Comparison of ENCODE assay signal across 27 cellular contexts in the genomic region with DNA sequence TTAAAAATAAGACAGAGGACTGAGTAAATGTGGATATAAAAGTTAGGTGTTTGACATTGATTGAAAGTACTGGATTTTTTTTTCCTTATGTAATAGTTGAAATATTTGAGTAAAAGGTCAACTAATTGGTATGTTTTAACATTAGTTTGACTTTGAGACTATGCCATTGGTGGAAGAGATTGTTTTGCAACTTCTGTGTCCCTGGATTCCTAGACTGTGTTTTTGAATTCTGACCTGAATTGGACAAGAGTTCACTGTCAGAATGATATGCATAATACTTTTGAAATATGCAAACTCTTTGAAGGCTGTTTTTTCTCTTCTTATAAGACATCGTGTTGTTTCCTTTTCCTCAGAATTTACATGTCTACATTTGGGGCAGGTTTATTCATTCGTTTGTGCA.
"Had no signal": no experiment of that assay in that cellular context is flagged by ENCODE, and none has a peak within 500 bp of the region (broad histone marks: within the 10 kb centered on the region; RNA-seq: fewer than 3 reads in every experiment).

No MANE protein-coding gene starts in this region.

- H3K79me2 ChIP-seq: parathyroid adenoma had no signal

- H3K4me3 ChIP-seq: dorsolateral prefrontal cortex, gastroesophageal sphincter, heart left ventricle, lung, neural progenitor cell, smooth muscle cell, thyroid gland, vagina had no signal

- FAIRE-seq: colon had no signal

- H3K9me3 ChIP-seq: gastroesophageal sphincter, heart left ventricle, thyroid gland, vagina had no signal

- H3K27ac Mint-ChIP-seq: memory B cell; nephron; neural progenitor cell; progenitor cell of endocrine pancreas; stimulated activated naive CD8-positive, alpha-beta T cell treated with anti-CD3 and anti-CD28 coated beads, Interleukin-15, amount 100 ng/mL, for 72 hours had no signal

- H3K4me1 Mint-ChIP-seq: memory B cell; nephron; neural progenitor cell; stimulated activated naive CD8-positive, alpha-beta T cell treated with anti-CD3 and anti-CD28 coated beads, Interleukin-15, amount 100 ng/mL, for 72 hours had no signal

- H3K27ac ChIP-seq: dorsolateral prefrontal cortex, gastroesophageal sphincter, heart left ventricle, neural progenitor cell, parathyroid adenoma, thyroid gland, vagina had no signal

- ATAC-seq: gastroesophageal sphincter; heart left ventricle; left colon; left ventricle myocardium superior; sciatic nerve; stimulated activated naive CD8-positive, alpha-beta T cell treated with anti-CD3 and anti-CD28 coated beads, Interleukin-15, amount 100 ng/mL, for 72 hours had no signal

- DNase-seq: dorsolateral prefrontal cortex; effector CD4-positive, alpha-beta T cell; foreskin fibroblast; heart left ventricle; hippocampal formation; islet precursor cell; kidney glomerular epithelial cell; left colon; left ventricle myocardium superior; stimulated activated CD4-positive, alpha-beta T cell treated with anti-CD3 and anti-CD28 coated beads, Interleukin-12 subunit alpha, Interleukin-12 subunit beta, amount 100 ng/mL, for 4 hours; stimulated activated CD4-positive, alpha-beta T cell treated with anti-CD3 and anti-CD28 coated beads, Interleukin-1b, Interleukin-23, amount 100 ng/mL, for 48 hours; stimulated activated CD4-positive, alpha-beta T cell treated with anti-CD3 and anti-CD28 coated beads, Interleukin-4, amount 100 ng/mL, for 1 hour; stimulated activated CD8-positive, alpha-beta memory T cell treated with anti-CD3 and anti-CD28 coated beads, Interleukin-4, amount 100 ng/mL, for 48 hours; stimulated activated naive CD4-positive, alpha-beta T cell; stimulated activated naive CD8-positive, alpha-beta T cell treated with anti-CD3 and anti-CD28 coated beads, Interleukin-15, amount 100 ng/mL, for 72 hours; thyroid gland had no signal

- H2AFZ ChIP-seq: neural progenitor cell, parathyroid adenoma had no signal

- H3K4me1 ChIP-seq: gastroesophageal sphincter, heart left ventricle, neural progenitor cell, parathyroid adenoma, thyroid gland, vagina had no signal

- H3K4me2 ChIP-seq: neural progenitor cell, smooth muscle cell had no signal

- H3K27me3 Mint-ChIP-seq: memory B cell; progenitor cell of endocrine pancreas; stimulated activated naive CD8-positive, alpha-beta T cell treated with anti-CD3 and anti-CD28 coated beads, Interleukin-15, amount 100 ng/mL, for 72 hours had no signal

- H3K9me3 Mint-ChIP-seq: memory B cell; nephron; neural progenitor cell; stimulated activated naive CD8-positive, alpha-beta T cell treated with anti-CD3 and anti-CD28 coated beads, Interleukin-15, amount 100 ng/mL, for 72 hours had no signal

- H3K27me3 ChIP-seq: dorsolateral prefrontal cortex, gastroesophageal sphincter, heart left ventricle, neural progenitor cell, thyroid gland, vagina had no signal

- H3K36me3 ChIP-seq: neural progenitor cell, thyroid gland had no signal

- H3K4me3 Mint-ChIP-seq: memory B cell; nephron; neural progenitor cell; stimulated activated naive CD8-positive, alpha-beta T cell treated with anti-CD3 and anti-CD28 coated beads, Interleukin-15, amount 100 ng/mL, for 72 hours had no signal
